9 cellular contexts compared by ENCODE assay signal in the genomic region with DNA sequence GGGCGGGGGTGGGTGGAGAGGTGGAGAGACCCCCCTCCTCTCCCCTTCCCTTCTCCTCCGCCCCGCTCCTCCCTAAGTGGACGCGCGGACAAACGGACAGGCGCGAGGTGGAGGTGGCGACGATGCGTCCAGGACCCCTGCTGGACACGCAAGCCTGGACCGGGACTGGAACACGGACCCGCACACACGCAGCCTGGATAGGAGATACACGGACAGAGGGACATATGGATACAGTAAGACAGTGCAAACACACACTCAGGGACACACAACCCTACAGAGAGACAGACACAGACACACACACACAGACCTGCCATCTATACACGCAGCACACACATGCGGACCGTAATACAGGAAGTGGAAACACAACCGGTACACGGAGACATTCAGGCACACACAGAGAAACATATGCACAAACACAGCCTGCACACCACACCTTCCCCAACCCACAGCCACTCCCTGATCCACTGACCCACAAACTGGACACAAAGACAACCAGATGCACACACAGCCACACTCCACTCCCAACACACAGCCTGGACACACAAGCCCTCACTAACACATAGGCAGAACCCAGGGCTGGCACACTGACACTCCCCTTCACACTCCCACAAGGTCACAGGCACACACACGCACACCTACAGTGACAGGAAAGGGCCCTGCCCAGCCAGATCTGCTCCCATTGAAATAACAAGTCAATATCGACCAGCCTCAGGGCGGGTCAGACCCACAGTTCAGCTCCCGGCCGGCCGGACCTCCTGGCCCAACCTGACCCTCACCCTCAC. TPM values are rescaled to one million over a fixed set of nuclear protein-coding genes. Genes with fewer than 3 reads are reported as not detected.
DNase-seq lines count a peak whose midpoint lies in the region; ATAC-seq and TF ChIP-seq lines count a peak whose summit lies in the region.
"Had no signal": no experiment of that assay in that cellular context is flagged by ENCODE, and none has a peak within 500 bp of the region (broad histone marks: within the 10 kb centered on the region; RNA-seq: fewer than 3 reads in every experiment).

No MANE protein-coding gene starts in this region.

- TF ChIP-seq CTCF in right atrium auricular region (IDR thresholded peaks at IDR 0.05) = no peak

- H3K27ac Mint-ChIP-seq in activated CD4-positive, alpha-beta T cell treated with anti-CD3 and anti-CD28 coated beads, Interleukin-2, amount 10 ng/mL, durations not matched to agents 24 days and 14 days = peak overlapping the region; percentile 84
- H3K27ac Mint-ChIP-seq in T-helper 1 cell treated with Interleukin-12 subunit alpha and Interleukin-12 subunit beta and Interleukin-4 antibody, amounts not matched to agents 30 μg/mL and 1 μg/mL, for 36 hours = peak overlapping the region; percentile 70
- peak overlapping the region in 1 of 2 donors; percentile 81 for H3K27ac Mint-ChIP-seq in stimulated activated naive CD8-positive, alpha-beta T cell treated with anti-CD3 and anti-CD28 coated beads, Interleukin-15, amount 100 ng/mL, for 72 hours

- no peak overlapping the region for H3K27ac ChIP-seq in right atrium auricular region

- H3K27me3 ChIP-seq in right atrium auricular region = peaks cover 26 to 73% of the 10 kb centered on the region in 2 donors

- peaks cover 29% of the 10 kb centered on the region for H3K4me1 Mint-ChIP-seq in activated CD4-positive, alpha-beta T cell treated with anti-CD3 and anti-CD28 coated beads, Interleukin-2, amount 10 ng/mL, durations not matched to agents 24 days and 14 days
- H3K4me1 Mint-ChIP-seq in T-helper 1 cell treated with Interleukin-12 subunit alpha and Interleukin-12 subunit beta and Interleukin-4 antibody, amounts not matched to agents 30 μg/mL and 1 μg/mL, for 36 hours (ENCODE audit: low read depth) = peaks cover 24% of the 10 kb centered on the region
- peaks cover 44% of the 10 kb centered on the region for H3K4me1 Mint-ChIP-seq in stimulated activated naive CD8-positive, alpha-beta T cell treated with anti-CD3 and anti-CD28 coated beads, Interleukin-15, amount 100 ng/mL, for 72 hours

- no peaks in the 10 kb centered on the region for H3K36me3 ChIP-seq in right atrium auricular region

- H3K27me3 Mint-ChIP-seq in activated CD4-positive, alpha-beta T cell treated with anti-CD3 and anti-CD28 coated beads, Interleukin-2, amount 10 ng/mL, durations not matched to agents 24 days and 14 days = peaks cover 9% of the 10 kb centered on the region
- H3K27me3 Mint-ChIP-seq in T-helper 1 cell treated with Interleukin-12 subunit alpha and Interleukin-12 subunit beta and Interleukin-4 antibody, amounts not matched to agents 30 μg/mL and 1 μg/mL, for 36 hours (ENCODE audit: low read depth) = peaks cover 11% of the 10 kb centered on the region
- H3K27me3 Mint-ChIP-seq in stimulated activated naive CD8-positive, alpha-beta T cell treated with anti-CD3 and anti-CD28 coated beads, Interleukin-15, amount 100 ng/mL, for 72 hours = no peaks in the 10 kb centered on the region

- H3K4me3 Mint-ChIP-seq in activated CD4-positive, alpha-beta T cell treated with anti-CD3 and anti-CD28 coated beads, Interleukin-2, amount 10 ng/mL, durations not matched to agents 24 days and 14 days = peak overlapping the region; percentile 80
- peak overlapping the region; percentile 89 for H3K4me3 Mint-ChIP-seq in T-helper 1 cell treated with Interleukin-12 subunit alpha and Interleukin-12 subunit beta and Interleukin-4 antibody, amounts not matched to agents 30 μg/mL and 1 μg/mL, for 36 hours
- H3K4me3 Mint-ChIP-seq in stimulated activated naive CD8-positive, alpha-beta T cell treated with anti-CD3 and anti-CD28 coated beads, Interleukin-15, amount 100 ng/mL, for 72 hours = peak overlapping the region; percentile 81 to 90

- no peaks in the 10 kb centered on the region for H3K9me3 Mint-ChIP-seq in activated CD4-positive, alpha-beta T cell treated with anti-CD3 and anti-CD28 coated beads, Interleukin-2, amount 10 ng/mL, durations not matched to agents 24 days and 14 days
- H3K9me3 Mint-ChIP-seq in T-helper 1 cell treated with Interleukin-12 subunit alpha and Interleukin-12 subunit beta and Interleukin-4 antibody, amounts not matched to agents 30 μg/mL and 1 μg/mL, for 36 hours = no peaks in the 10 kb centered on the region
- no peaks in the 10 kb centered on the region for H3K9me3 Mint-ChIP-seq in stimulated activated naive CD8-positive, alpha-beta T cell treated with anti-CD3 and anti-CD28 coated beads, Interleukin-15, amount 100 ng/mL, for 72 hours

- DNase-seq in activated CD4-positive, alpha-beta T cell treated with anti-CD3 and anti-CD28 coated beads, Interleukin-2, amount 10 ng/mL, durations not matched to agents 24 days and 14 days = peak; percentile 80
- no peak for DNase-seq in activated CD4-positive, alpha-beta T cell treated with anti-CD3 and anti-CD28 coated beads for 48 hours
- DNase-seq in right atrium auricular region (ENCODE audit: low spot score) = no peak
- no peak for DNase-seq in stimulated activated naive CD8-positive, alpha-beta T cell treated with anti-CD3 and anti-CD28 coated beads, Interleukin-15, amount 100 ng/mL, for 72 hours
- DNase-seq in NCI-H1436 treated with DMSO at 0.1 percent for 48 hours (lab: John Stamatoyannopoulos, UW) = no peak
- DNase-seq in NCI-H128 (lab: John Stamatoyannopoulos, UW; ENCODE audit: unreplicated experiment) = no peak
- no peak for DNase-seq in COR-L47 (lab: John Stamatoyannopoulos, UW)

- ATAC-seq in stimulated activated naive CD8-positive, alpha-beta T cell treated with anti-CD3 and anti-CD28 coated beads, Interleukin-15, amount 100 ng/mL, for 72 hours = peak; percentile 76

- peak overlapping the region; percentile 22 to 52 for H3K4me3 ChIP-seq in right atrium auricular region
- H3K4me3 ChIP-seq: lung had no signal

- intact Hi-C loops in activated CD4-positive, alpha-beta T cell treated with anti-CD3 and anti-CD28 coated beads, Interleukin-2, amount 10 ng/mL, durations not matched to agents 24 days and 14 days (cut with micrococcal nuclease) = loop anchor here (2.0 kb wide), 2 partner anchors 16 to 42 kb away; no protein-coding TSS in a partner anchor

- peaks cover 0 to 22% of the 10 kb centered on the region in 2 donors for H3K4me1 ChIP-seq in right atrium auricular region

- H3K36me3 Mint-ChIP-seq in activated CD4-positive, alpha-beta T cell treated with anti-CD3 and anti-CD28 coated beads, Interleukin-2, amount 10 ng/mL, durations not matched to agents 24 days and 14 days (ENCODE audit: low read depth) = no peaks in the 10 kb centered on the region
- peaks cover 4% of the 10 kb centered on the region for H3K36me3 Mint-ChIP-seq in T-helper 1 cell treated with Interleukin-12 subunit alpha and Interleukin-12 subunit beta and Interleukin-4 antibody, amounts not matched to agents 30 μg/mL and 1 μg/mL, for 36 hours (ENCODE audit: low read depth)

- H3K9me3 ChIP-seq in right atrium auricular region = no peaks in the 10 kb centered on the region

RNA-seq across cellular contexts. Expression of a gene that starts 0.7 kb away (rescaled TPM):
- 3.1 and 4.2 TPM in 2 replicates for total RNA-seq in activated CD4-positive, alpha-beta T cell treated with anti-CD3 and anti-CD28 coated beads, Interleukin-2, amount 10 ng/mL, durations not matched to agents 24 days and 14 days
- not detected for total RNA-seq in right atrium auricular region

RNA-seq across cellular contexts. Expression of a gene that starts 30.2 kb away (rescaled TPM):
- 37.2 and 41.5 TPM in 2 replicates for total RNA-seq in activated CD4-positive, alpha-beta T cell treated with anti-CD3 and anti-CD28 coated beads, Interleukin-2, amount 10 ng/mL, durations not matched to agents 24 days and 14 days
- 100 to 1,000 TPM; 123 to 167 TPM for total RNA-seq in right atrium auricular region

RNA-seq across cellular contexts. Expression of a gene that starts 46.0 kb away (rescaled TPM):
- total RNA-seq in activated CD4-positive, alpha-beta T cell treated with anti-CD3 and anti-CD28 coated beads, Interleukin-2, amount 10 ng/mL, durations not matched to agents 24 days and 14 days = 365 and 378 TPM in 2 replicates
- 10 to 100 TPM; 27.3 to 45.8 TPM for total RNA-seq in right atrium auricular region

RNA-seq across cellular contexts. Expression of a gene that starts 51.9 kb away (rescaled TPM):
- total RNA-seq in activated CD4-positive, alpha-beta T cell treated with anti-CD3 and anti-CD28 coated beads, Interleukin-2, amount 10 ng/mL, durations not matched to agents 24 days and 14 days = 2.6 and 2.7 TPM in 2 replicates
- 1 to 10 TPM in 1 of 2 donors, not detected in 1; 1.1 TPM for total RNA-seq in right atrium auricular region
